18 cellular contexts compared by ENCODE assay signal in genomic region chr18:29123706-29124530, GRCh38.
DNase-seq lines count a peak whose midpoint lies in the region; ATAC-seq, FAIRE-seq and TF ChIP-seq lines count a peak whose summit lies in the region.
"Had no signal": no experiment of that assay in that cellular context is flagged by ENCODE, and none has a peak within 500 bp of the region (broad histone marks: within the 10 kb centered on the region; RNA-seq: fewer than 3 reads in every experiment).

No MANE protein-coding gene starts in this region.

- H3K27ac Mint-ChIP-seq in activated CD4-positive, alpha-beta memory T cell treated with anti-CD3 and anti-CD28 coated beads, Interleukin-2, amount 10 ng/mL, durations not matched to agents 7 days and 5 days, result no peak overlapping the region
- no peak overlapping the region for H3K27ac Mint-ChIP-seq in natural killer cell
- H3K27ac Mint-ChIP-seq: activated CD4-positive, alpha-beta T cell treated with anti-CD3 and anti-CD28 coated beads for 36 hours; activated naive CD4-positive, alpha-beta T cell treated with anti-CD3 and anti-CD28 coated beads for 36 hours had no signal

- H3K9me3 Mint-ChIP-seq in activated CD4-positive, alpha-beta memory T cell treated with anti-CD3 and anti-CD28 coated beads, Interleukin-2, amount 10 ng/mL, durations not matched to agents 7 days and 5 days, result peaks cover 3% of the 10 kb centered on the region
- H3K9me3 Mint-ChIP-seq in natural killer cell, result peaks cover 2 to 3% of the 10 kb centered on the region in 2 donors

- H3K23ac ChIP-seq in mesenchymal stem cell (ENCODE audit: low read length in 2 of 2), result no peak overlapping the region

- no peak for TF ChIP-seq CTCF in natural killer cell (IDR thresholded peaks at IDR 0.05)

- no peak overlapping the region for H3K4me3 Mint-ChIP-seq in activated CD4-positive, alpha-beta memory T cell treated with anti-CD3 and anti-CD28 coated beads, Interleukin-2, amount 10 ng/mL, durations not matched to agents 7 days and 5 days
- H3K4me3 Mint-ChIP-seq in natural killer cell, result no peak overlapping the region
- H3K4me3 Mint-ChIP-seq: activated CD4-positive, alpha-beta T cell treated with anti-CD3 and anti-CD28 coated beads for 36 hours; activated naive CD4-positive, alpha-beta T cell treated with anti-CD3 and anti-CD28 coated beads for 36 hours had no signal

- H3K4me1 Mint-ChIP-seq in activated CD4-positive, alpha-beta memory T cell treated with anti-CD3 and anti-CD28 coated beads, Interleukin-2, amount 10 ng/mL, durations not matched to agents 7 days and 5 days, result no peaks in the 10 kb centered on the region
- peaks cover 0 to 8% of the 10 kb centered on the region in 2 donors for H3K4me1 Mint-ChIP-seq in natural killer cell
- H3K4me1 Mint-ChIP-seq: activated CD4-positive, alpha-beta T cell treated with anti-CD3 and anti-CD28 coated beads for 36 hours had no signal

- H2BK12ac ChIP-seq in mesenchymal stem cell (ENCODE audit: low read length in 2 of 2), result no peak overlapping the region

- H2AFZ ChIP-seq in mesenchymal stem cell (ENCODE audit: low read depth, low read length), result no peak overlapping the region
- H2AFZ ChIP-seq: hepatocyte had no signal

- peak; percentile 31 for FAIRE-seq in endometrium (lab: Jason Lieb, UNC)
- FAIRE-seq: HepG2 had no signal

- WGBS in mesenchymal stem cell, result no CpG with 5 or more reads among the region's 1 CpG

- H4K91ac ChIP-seq in mesenchymal stem cell (ENCODE audit: low read length), result no peak overlapping the region

- ATAC-seq in HG03565 (IDR thresholded peaks at IDR 0.05; ENCODE audit: unreplicated experiment) (no peak), natural killer cell (no peak)
- ATAC-seq: activated CD4-positive, alpha-beta T cell treated with anti-CD3 and anti-CD28 coated beads for 36 hours; esophagus mucosa; HepG2 had no signal

- H2BK15ac ChIP-seq in mesenchymal stem cell (ENCODE audit: low read depth, poor library complexity, severe bottlenecking), result no peak overlapping the region

- H3K27ac ChIP-seq in mesenchymal stem cell (ENCODE audit: low read length, poor library complexity, severe bottlenecking), result no peak overlapping the region
- H3K27ac ChIP-seq: hepatocyte, right lobe of liver, stomach had no signal

- no peaks in the 10 kb centered on the region for H3K36me3 ChIP-seq in mesenchymal stem cell (ENCODE audit: control insufficient read depth in 1 of 2, insufficient read depth in 2 of 2, low read depth in 1 of 2, low read length in 2 of 2)
- H3K36me3 ChIP-seq: right lobe of liver, stomach had no signal

- peak; percentile 46 for DNase-seq in DMS53 (lab: John Stamatoyannopoulos, UW)
- DNase-seq in NCI-H146 (lab: John Stamatoyannopoulos, UW), result peak; percentile 88
- DNase-seq in mesenchymal stem cell, result peak; percentile 29
- no peak for DNase-seq in NOMO-1 treated with dmso at 0.1 percent for 144 hours (lab: John Stamatoyannopoulos, UW; ENCODE audit: unreplicated experiment)
- DNase-seq in activated CD4-positive, alpha-beta memory T cell treated with anti-CD3 and anti-CD28 coated beads, Interleukin-2, amount 10 ng/mL, durations not matched to agents 7 days and 5 days, result no peak
- no peak for DNase-seq in natural killer cell
- DNase-seq: activated CD4-positive, alpha-beta T cell treated with anti-CD3 and anti-CD28 coated beads for 36 hours; activated naive CD4-positive, alpha-beta T cell treated with anti-CD3 and anti-CD28 coated beads for 36 hours; NCI-H2081 treated with DMSO at 0.1 percent for 48 hours; NCI-H524 treated with DMSO at 0.1 percent for 48 hours; right lobe of liver; stimulated activated CD4-positive, alpha-beta T cell treated with anti-CD3 and anti-CD28 coated beads, Interleukin-2, amount 100 ng/mL, for 24 hours; stomach had no signal

- no peak overlapping the region for H3K14ac ChIP-seq in mesenchymal stem cell (ENCODE audit: low read length in 2 of 2)

- H4K8ac ChIP-seq in mesenchymal stem cell (ENCODE audit: low read length), result no peak overlapping the region

- no peak overlapping the region for H3K4ac ChIP-seq in mesenchymal stem cell (ENCODE audit: low read depth in 1 of 2, low read length in 2 of 2)

- H3K36me3 Mint-ChIP-seq in activated CD4-positive, alpha-beta memory T cell treated with anti-CD3 and anti-CD28 coated beads, Interleukin-2, amount 10 ng/mL, durations not matched to agents 7 days and 5 days (ENCODE audit: low read depth), result no peaks in the 10 kb centered on the region
- H3K36me3 Mint-ChIP-seq in natural killer cell, result no peaks in the 10 kb centered on the region

- intact Hi-C loops in natural killer cell (cut with micrococcal nuclease), result no loop called here

- H3K27me3 ChIP-seq in mesenchymal stem cell (ENCODE audit: control insufficient read depth in 1 of 2, insufficient read depth in 1 of 2, low read length in 2 of 2), result no peaks in the 10 kb centered on the region
- H3K27me3 ChIP-seq: hepatocyte, right lobe of liver, stomach had no signal

- H2BK120ac ChIP-seq in mesenchymal stem cell (ENCODE audit: low read depth, low read length), result no peak overlapping the region

- no peak overlapping the region for H3K4me3 ChIP-seq in mesenchymal stem cell (ENCODE audit: insufficient read depth in 1 of 2, low read depth in 1 of 2, low read length in 2 of 2)
- H3K4me3 ChIP-seq: hepatocyte, right lobe of liver, stomach had no signal

- CTCF ChIA-PET in activated CD4-positive, alpha-beta memory T cell treated with anti-CD3 and anti-CD28 coated beads, Interleukin-2, amount 10 ng/mL, durations not matched to agents 7 days and 5 days (lab: Charles Lee), result no interaction called here

- H3K9ac ChIP-seq in mesenchymal stem cell (ENCODE audit: low read length), result peak overlapping the region; percentile 56

- POLR2A ChIA-PET in activated CD4-positive, alpha-beta memory T cell treated with anti-CD3 and anti-CD28 coated beads, Interleukin-2, amount 10 ng/mL, durations not matched to agents 7 days and 5 days (lab: Charles Lee), result no interaction called here

- no peak overlapping the region for H3K18ac ChIP-seq in mesenchymal stem cell (ENCODE audit: low read depth in 1 of 2, low read length in 2 of 2)

- H2BK5ac ChIP-seq in mesenchymal stem cell (ENCODE audit: low read depth, low read length, poor library complexity, severe bottlenecking), result no peak overlapping the region

- H3K9me3 ChIP-seq in mesenchymal stem cell (ENCODE audit: control insufficient read depth, low read length), result no peaks in the 10 kb centered on the region
- H3K9me3 ChIP-seq: right lobe of liver, stomach had no signal

- no peak overlapping the region for H2AK5ac ChIP-seq in mesenchymal stem cell (ENCODE audit: low read length, severe bottlenecking)

- no peaks in the 10 kb centered on the region for H3K27me3 Mint-ChIP-seq in activated CD4-positive, alpha-beta memory T cell treated with anti-CD3 and anti-CD28 coated beads, Interleukin-2, amount 10 ng/mL, durations not matched to agents 7 days and 5 days
- no peaks in the 10 kb centered on the region for H3K27me3 Mint-ChIP-seq in natural killer cell (ENCODE audit: low read depth in 2 of 2)
- H3K27me3 Mint-ChIP-seq: activated CD4-positive, alpha-beta T cell treated with anti-CD3 and anti-CD28 coated beads for 36 hours had no signal

- no peaks in the 10 kb centered on the region for H3K79me1 ChIP-seq in mesenchymal stem cell (replicated peaks; ENCODE audit: low read length, poor library complexity, severe bottlenecking)

- H3K4me2 ChIP-seq in mesenchymal stem cell (ENCODE audit: low read length, poor library complexity, severe bottlenecking), result no peak overlapping the region
- H3K4me2 ChIP-seq: hepatocyte had no signal

- H3K4me1 ChIP-seq in mesenchymal stem cell (ENCODE audit: control insufficient read depth, insufficient read depth, low read depth, low read length), result no peaks in the 10 kb centered on the region
- H3K4me1 ChIP-seq: right lobe of liver, stomach had no signal

Comparison
In these comparisons a context has a peak if more than half of its experiments do, and no peak if none do; other contexts are left out.
1. DNase-seq: peak in DMS53 (single experiment), NCI-H146 (single experiment) and mesenchymal stem cell (single experiment); none in NOMO-1 treated with dmso at 0.1 percent for 144 hours (single experiment), activated CD4-positive, alpha-beta memory T cell treated with anti-CD3 and anti-CD28 coated beads, Interleukin-2, amount 10 ng/mL, durations not matched to agents 7 days and 5 days (single experiment) and natural killer cell (single experiment).